ENCODE assay signal across 1 cellular context in genomic region chr7:159088016-159088865, GRCh38.
TF ChIP-seq lines count a peak whose summit lies in the region.

No MANE protein-coding gene starts in this region.

TF ChIP-seq in HepG2, 621 proteins besides CTCF, POLR2A, EP300 and RAD21 (continued from another document):
- TF ChIP-seq ZNF513 (CRISPR knock-in tag; conservative IDR thresholded peaks at IDR 0.05) (no peak), CREM (IDR thresholded peaks at IDR 0.05) (no peak), CREM (CRISPR knock-in tag; IDR thresholded peaks at IDR 0.05) (no peak), ZNF350 (CRISPR knock-in tag; IDR thresholded peaks at IDR 0.05; ENCODE audit: borderline replicate concordance, low read depth) (no peak), ESRRA (CRISPR knock-in tag; IDR thresholded peaks at IDR 0.05; ENCODE audit: low read depth) (no peak), KAT7 (CRISPR knock-in tag; IDR thresholded peaks at IDR 0.05; ENCODE audit: borderline replicate concordance) (no peak), ZBTB42 (CRISPR knock-in tag; IDR thresholded peaks at IDR 0.05) (no peak), YEATS4 (CRISPR knock-in tag; IDR thresholded peaks at IDR 0.05; ENCODE audit: borderline replicate concordance) (no peak), CSRNP2 (CRISPR knock-in tag; conservative IDR thresholded peaks at IDR 0.05; ENCODE audit: low read depth) (no peak), HDAC2 (CRISPR knock-in tag; IDR thresholded peaks at IDR 0.05) (no peak), ZNF354B (CRISPR knock-in tag; IDR thresholded peaks at IDR 0.05) (no peak), USF2 (IDR thresholded peaks at IDR 0.05; ENCODE audit: low read depth, low read length) (no peak), USF2 (CRISPR knock-in tag; IDR thresholded peaks at IDR 0.05; ENCODE audit: borderline replicate concordance) (no peak), THAP11 (CRISPR knock-in tag; IDR thresholded peaks at IDR 0.05) (no peak), ZC3H13 (CRISPR knock-in tag; IDR thresholded peaks at IDR 0.05) (no peak), ZNF556 (CRISPR knock-in tag; IDR thresholded peaks at IDR 0.05; ENCODE audit: borderline replicate concordance) (no peak), MXD3 (CRISPR knock-in tag; IDR thresholded peaks at IDR 0.05) (no peak), MIER2 (CRISPR knock-in tag; IDR thresholded peaks at IDR 0.05) (no peak)
